In the genomic region with DNA sequence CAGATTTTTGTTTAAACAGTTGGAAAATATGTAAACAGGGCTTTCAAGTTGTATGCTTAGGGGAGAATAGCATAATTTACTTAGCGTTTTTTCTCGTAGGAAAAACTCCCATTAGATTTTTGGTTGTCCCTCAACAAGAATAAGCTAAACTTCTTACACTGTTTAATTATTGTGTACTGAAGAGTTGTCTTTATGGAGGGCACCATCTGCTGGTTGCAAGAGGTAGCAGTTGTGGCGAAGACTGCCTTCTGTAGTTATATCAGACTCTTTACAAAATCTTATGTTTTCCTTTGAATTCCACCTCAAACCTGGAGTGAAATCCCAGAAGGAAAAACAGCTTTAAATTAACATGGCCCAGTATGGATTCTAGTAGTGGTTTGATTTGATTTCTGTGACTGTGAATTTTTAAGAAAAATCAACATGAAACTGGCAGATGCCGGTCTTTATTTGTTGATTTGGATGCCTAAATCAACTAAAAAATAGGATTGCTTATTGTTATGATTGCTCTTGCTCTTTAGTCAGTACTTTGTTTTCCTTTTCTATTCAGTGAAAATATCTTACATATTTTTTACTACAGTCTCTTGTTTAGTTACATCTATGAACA, we compare ENCODE assay signal across 8 cellular contexts. TPM values are rescaled to one million over a fixed set of nuclear protein-coding genes. Genes with fewer than 3 reads are reported as not detected.
DNase-seq lines count a peak whose midpoint lies in the region; ATAC-seq, FAIRE-seq and TF ChIP-seq lines count a peak whose summit lies in the region.

No MANE protein-coding gene starts in this region.

- peaks cover 3% of the 10 kb centered on the region for H4K20me1 ChIP-seq in endothelial cell of umbilical vein (replicated peaks; ENCODE audit: control insufficient read depth, extremely low read depth, insufficient read depth, low read length)

- H3K79me2 ChIP-seq in endothelial cell of umbilical vein (ENCODE audit: control insufficient read depth, insufficient read depth, low read length): peaks cover 68% of the 10 kb centered on the region

- H3K4me3 ChIP-seq in H7 (ENCODE audit: insufficient read depth, low read depth, low read length): no peak overlapping the region
- H3K4me3 ChIP-seq in endothelial cell of umbilical vein (replicated peaks in 1 of 3; ENCODE audit: insufficient read depth in 1 of 3, low read depth in 1 of 3, low read length in 3 of 3): no peak overlapping the region
- no peak overlapping the region for H3K4me3 ChIP-seq in thyroid gland (replicated peaks in 1 of 3)

- peak; percentile 61 for DNase-seq in EL
- DNase-seq in H7: peak; percentile 29
- peak; percentile 17 for DNase-seq in NCI-H2227 treated with DMSO at 0.1 percent for 48 hours (lab: John Stamatoyannopoulos, UW)
- DNase-seq in activated CD4-positive, alpha-beta T cell treated with anti-CD3 and anti-CD28 coated beads, Interleukin-2, amount 50 U/mL, for 4 hours: peak; percentile 39 to 48
- peak; percentile 67 for DNase-seq in endothelial cell of umbilical vein (ENCODE audit: low read depth, low spot score)
- peak; percentile 72 for DNase-seq in myocyte (ENCODE audit: low read depth)
- DNase-seq in thyroid gland: peak; percentile 54 to 58

- H3K4me1 ChIP-seq in endothelial cell of umbilical vein (ENCODE audit: control insufficient read depth, extremely low read depth, insufficient read depth, low read length): peaks cover 3% of the 10 kb centered on the region
- no peaks in the 10 kb centered on the region for H3K4me1 ChIP-seq in thyroid gland

- no peaks in the 10 kb centered on the region for H3K9me1 ChIP-seq in endothelial cell of umbilical vein (replicated peaks; ENCODE audit: control insufficient read depth, extremely low read depth, insufficient read depth, low read length)

- no peak overlapping the region for H3K9ac ChIP-seq in endothelial cell of umbilical vein (replicated peaks; ENCODE audit: extremely low read depth, insufficient read depth, low read length)

- BruUV-seq in endothelial cell of umbilical vein (replicated peaks; lab: Mats Ljungman, UMichigan): no TSS peak

- intact Hi-C loops in endothelial cell of umbilical vein (cut with micrococcal nuclease) (loop anchor here (1.0 to 10.0 kb wide), 2 partner anchors 53 to 615 kb away; a partner anchor contains a TSS), thyroid gland (cut with DNase I) (loop anchor here (5.0 kb wide), 1 partner anchor 52 kb away; a partner anchor contains a TSS)

- TF ChIP-seq CTCF in endothelial cell of umbilical vein (IDR thresholded peaks at IDR 0.05; ENCODE audit: extremely low read depth in 1 of 2, insufficient read depth in 1 of 2, low read depth in 1 of 2, low read length in 2 of 2): peak; percentile 69 to 74
- TF ChIP-seq CTCF in thyroid gland (IDR thresholded peaks at IDR 0.05): peak in 5 of 6 experiments; percentile 47 to 82 (median 74)

- H3K27me3 ChIP-seq in H7 (ENCODE audit: control insufficient read depth, insufficient read depth, low read length) (no peaks in the 10 kb centered on the region), endothelial cell of umbilical vein (ENCODE audit: control insufficient read depth in 2 of 2, insufficient read depth in 2 of 2, low read length in 2 of 2) (no peaks in the 10 kb centered on the region), thyroid gland (no peaks in the 10 kb centered on the region)

- CTCF ChIA-PET in endothelial cell of umbilical vein (lab: Charles Lee): interaction anchor here (0.5 to 4.4 kb wide), 32 partner anchors 10 to 904 kb away, joined by 3 to 70 read pairs (median 4); a partner anchor contains a TSS

- dilution Hi-C loops in endothelial cell of umbilical vein (cut with MboI; ENCODE audit: extremely low pct_ligation_motif_present, low sequenced_read_pairs): no loop called here

- H3K9me3 ChIP-seq in endothelial cell of umbilical vein (replicated peaks; ENCODE audit: control insufficient read depth, insufficient read depth, low read length) (no peaks in the 10 kb centered on the region), thyroid gland (no peaks in the 10 kb centered on the region)

- H3K27ac ChIP-seq in endothelial cell of umbilical vein (ENCODE audit: insufficient read depth, low read depth, low read length) (no peak overlapping the region), thyroid gland (no peak overlapping the region)

- WGBS in thyroid gland, 2 donors: 34 to 37% methylated on average over 4 of the region's 4 CpGs

- no peak overlapping the region for H3K4me2 ChIP-seq in endothelial cell of umbilical vein (ENCODE audit: insufficient read depth, low read length)

- TF ChIP-seq POLR2A in endothelial cell of umbilical vein (IDR thresholded peaks at IDR 0.05; ENCODE audit: low read depth, low read length): no peak
- TF ChIP-seq POLR2A in thyroid gland (IDR thresholded peaks at IDR 0.05): no peak

- no peaks in the 10 kb centered on the region for H3K36me3 ChIP-seq in H7 (replicated peaks; ENCODE audit: control insufficient read depth, insufficient read depth, low read length)
- no peaks in the 10 kb centered on the region for H3K36me3 ChIP-seq in endothelial cell of umbilical vein (ENCODE audit: control insufficient read depth in 2 of 2, extremely low read depth in 1 of 2, insufficient read depth in 2 of 2, low read length in 2 of 2)
- no peaks in the 10 kb centered on the region for H3K36me3 ChIP-seq in thyroid gland

- POLR2A ChIA-PET in endothelial cell of umbilical vein (lab: Charles Lee): interaction anchor here (1.0 kb wide), 1 partner anchor 50 kb away, joined by 4 read pairs; no protein-coding TSS in a partner anchor

- peak; percentile 57 for FAIRE-seq in endothelial cell of umbilical vein (lab: Jason Lieb, UNC)

- no peak for ATAC-seq in GM19467 (IDR thresholded peaks at IDR 0.05; ENCODE audit: unreplicated experiment)

- H2AFZ ChIP-seq in endothelial cell of umbilical vein (ENCODE audit: low read depth, low read length): no peak overlapping the region

TF ChIP-seq in endothelial cell of umbilical vein, 7 proteins besides CTCF, POLR2A, EP300 and RAD21:
- TF ChIP-seq GATA2 (IDR thresholded peaks at IDR 0.05; ENCODE audit: insufficient read depth, insufficient read length, low read depth, low read length): no peak

RNA-seq across cellular contexts. Expression of a gene that starts 53.4 kb away (rescaled TPM):
- 14.2 and 20.4 TPM in 2 replicates for total RNA-seq in H7 (2014; rRNA removed; shearing (Covaris generic))
- total RNA-seq in endothelial cell of umbilical vein: 40.3 and 41.0 TPM in 2 replicates
- 2.6 and 3.9 TPM in 2 replicates for polyA plus RNA-seq in endothelial cell of umbilical vein
- 6.1 and 7.0 TPM in 2 replicates for polyA plus RNA-seq in endothelial cell of umbilical vein (2011; cell fraction: cytosol; rRNA removed)
- 23.2 and 30.7 TPM in 2 replicates for polyA plus RNA-seq in endothelial cell of umbilical vein (2011; cell fraction: nucleus; rRNA removed)
- 16.1 and 22.5 TPM in 2 replicates for polyA plus RNA-seq in endothelial cell of umbilical vein (2012)
- 11.9 and 13.1 TPM in 2 replicates for polyA minus RNA-seq in endothelial cell of umbilical vein
- 17.5 TPM for polyA minus RNA-seq in endothelial cell of umbilical vein (2011; cell fraction: cytosol; rRNA and poly(A)+ RNA removed)
- 72.5 and 106 TPM in 2 replicates for polyA minus RNA-seq in endothelial cell of umbilical vein (2011; cell fraction: nucleus; rRNA and poly(A)+ RNA removed)
- 11.7 and 15.0 TPM in 2 replicates for total RNA-seq in myocyte
- 8.2 TPM for polyA plus RNA-seq in myocyte (2012)
- total RNA-seq in thyroid gland: 10 to 100 TPM; 47.9 to 55.1 (median 49.3) TPM

Comparison
In these comparisons a context has a peak if more than half of its experiments do, and no peak if none do; other contexts are left out.
1. DNase-seq: peak in every context shown above with its lines; median percentile 72 in myocyte; 67 in endothelial cell of umbilical vein; 61 in EL; 56 in thyroid gland; 44 in activated CD4-positive, alpha-beta T cell treated with anti-CD3 and anti-CD28 coated beads, Interleukin-2, amount 50 U/mL, for 4 hours; 29 in H7; 17 in NCI-H2227 treated with DMSO at 0.1 percent for 48 hours.